14 cellular contexts compared by ENCODE assay signal in genomic region chr6:32977272-32977952, GRCh38. TPM values are rescaled to one million over a fixed set of nuclear protein-coding genes. Genes with fewer than 3 reads are reported as not detected.
DNase-seq lines count a peak whose midpoint lies in the region; ATAC-seq, FAIRE-seq and TF ChIP-seq lines count a peak whose summit lies in the region.
"Had no signal": no experiment of that assay in that cellular context is flagged by ENCODE, and none has a peak within 500 bp of the region (broad histone marks: within the 10 kb centered on the region; RNA-seq: fewer than 3 reads in every experiment).

No MANE protein-coding gene starts in this region.

- TF ChIP-seq POLR2A in endothelial cell of umbilical vein (IDR thresholded peaks at IDR 0.05; ENCODE audit: low read depth, low read length), result no peak

- TF ChIP-seq CTCF in WTC11 (IDR thresholded peaks at IDR 0.05), result no peak
- TF ChIP-seq CTCF in endothelial cell of umbilical vein (IDR thresholded peaks at IDR 0.05; ENCODE audit: extremely low read depth in 1 of 2, insufficient read depth in 1 of 2, low read depth in 1 of 2, low read length in 2 of 2), result no peak

- no peak overlapping the region for H2AFZ ChIP-seq in endothelial cell of umbilical vein (ENCODE audit: low read depth, low read length)

- H3K9me3 Mint-ChIP-seq in activated T-cell treated with anti-CD3 and anti-CD28 coated beads, Interleukin-2, amount 50 U/mL, for 72 hours, result no peaks in the 10 kb centered on the region
- no peaks in the 10 kb centered on the region for H3K9me3 Mint-ChIP-seq in WTC11
- no peaks in the 10 kb centered on the region for H3K9me3 Mint-ChIP-seq in stimulated activated naive CD8-positive, alpha-beta T cell treated with anti-CD3 and anti-CD28 coated beads, Interleukin-15, amount 100 ng/mL, for 72 hours

- DNase-seq in activated T-cell treated with anti-CD3 and anti-CD28 coated beads, Interleukin-2, amount 50 U/mL, for 72 hours, result no peak
- no peak for DNase-seq in activated T-cell treated with anti-CD3 and anti-CD28 coated beads, Interleukin-2, amount 50 U/mL, for 1 hour
- no peak for DNase-seq in WTC11 (ENCODE audit: low spot score)
- DNase-seq in endothelial cell of umbilical vein (ENCODE audit: low read depth, low spot score), result no peak
- DNase-seq in stimulated activated naive CD8-positive, alpha-beta T cell treated with anti-CD3 and anti-CD28 coated beads, Interleukin-15, amount 100 ng/mL, for 72 hours, result no peak
- no peak for DNase-seq in NOMO-1 treated with dmso at 0.1 percent for 144 hours (lab: John Stamatoyannopoulos, UW; ENCODE audit: unreplicated experiment)
- no peak for DNase-seq in NCI-H1930 (lab: John Stamatoyannopoulos, UW)
- DNase-seq: activated CD4-positive, alpha-beta T cell treated with anti-CD3 and anti-CD28 coated beads, Interleukin-2, amount 50 U/mL, for 4 hours; AML-193; body of pancreas; NCI-H446; SIG-M5 had no signal

- H4K20me1 ChIP-seq in endothelial cell of umbilical vein (replicated peaks; ENCODE audit: control insufficient read depth, extremely low read depth, insufficient read depth, low read length), result peaks cover 33% of the 10 kb centered on the region

- peaks cover 56 to 88% of the 10 kb centered on the region in 2 donors for H3K36me3 Mint-ChIP-seq in activated T-cell treated with anti-CD3 and anti-CD28 coated beads, Interleukin-2, amount 50 U/mL, for 72 hours (ENCODE audit: insufficient read depth in 2 of 2)
- peaks cover 98% of the 10 kb centered on the region for H3K36me3 Mint-ChIP-seq in WTC11

- no peak overlapping the region for H3K27ac ChIP-seq in endothelial cell of umbilical vein (ENCODE audit: insufficient read depth, low read depth, low read length)

- H3K36me3 ChIP-seq in endothelial cell of umbilical vein (ENCODE audit: control insufficient read depth in 2 of 2, extremely low read depth in 1 of 2, insufficient read depth in 2 of 2, low read length in 2 of 2), result peaks cover 58 to 62% of the 10 kb centered on the region in 2 experiments

- H3K9me3 ChIP-seq in endothelial cell of umbilical vein (replicated peaks; ENCODE audit: control insufficient read depth, insufficient read depth, low read length), result no peaks in the 10 kb centered on the region
- H3K9me3 ChIP-seq: body of pancreas, HAP-1 had no signal

- FAIRE-seq in endothelial cell of umbilical vein (lab: Jason Lieb, UNC), result peak; percentile 4

- H3K4me2 ChIP-seq in endothelial cell of umbilical vein (ENCODE audit: insufficient read depth, low read length), result no peak overlapping the region

- intact Hi-C loops in endothelial cell of umbilical vein (cut with micrococcal nuclease), result loop anchor here (10.0 kb wide), 1 partner anchor 437 kb away; the partner anchor contains the start of genes CUTA and PHF1

- H3K9ac ChIP-seq in endothelial cell of umbilical vein (replicated peaks; ENCODE audit: extremely low read depth, insufficient read depth, low read length), result no peak overlapping the region

- H3K4me3 ChIP-seq in endothelial cell of umbilical vein (replicated peaks in 1 of 3; ENCODE audit: insufficient read depth in 1 of 3, low read depth in 1 of 3, low read length in 3 of 3), result no peak overlapping the region
- H3K4me3 ChIP-seq: body of pancreas, HAP-1 had no signal

- no peaks in the 10 kb centered on the region for H3K9me1 ChIP-seq in endothelial cell of umbilical vein (replicated peaks; ENCODE audit: control insufficient read depth, extremely low read depth, insufficient read depth, low read length)

- BruUV-seq in endothelial cell of umbilical vein (replicated peaks; lab: Mats Ljungman, UMichigan), result no TSS peak

- ATAC-seq in activated T-cell treated with anti-CD3 and anti-CD28 coated beads, Interleukin-2, amount 50 U/mL, for 72 hours (replicated peaks in 1 of 2), result no peak
- ATAC-seq in WTC11 (no peak), GM19455 (IDR thresholded peaks at IDR 0.05; ENCODE audit: unreplicated experiment) (no peak)
- no peak for ATAC-seq in stimulated activated naive CD8-positive, alpha-beta T cell treated with anti-CD3 and anti-CD28 coated beads, Interleukin-15, amount 100 ng/mL, for 72 hours
- ATAC-seq: body of pancreas had no signal

- H3K4me3 Mint-ChIP-seq in activated T-cell treated with anti-CD3 and anti-CD28 coated beads, Interleukin-2, amount 50 U/mL, for 72 hours, result peak overlapping the region; percentile 27 to 97
- H3K4me3 Mint-ChIP-seq in WTC11, result no peak overlapping the region
- H3K4me3 Mint-ChIP-seq in stimulated activated naive CD8-positive, alpha-beta T cell treated with anti-CD3 and anti-CD28 coated beads, Interleukin-15, amount 100 ng/mL, for 72 hours, result peak overlapping the region in 1 of 2 donors; percentile 40

- H3K27me3 Mint-ChIP-seq in activated T-cell treated with anti-CD3 and anti-CD28 coated beads, Interleukin-2, amount 50 U/mL, for 72 hours (ENCODE audit: low read depth), result no peaks in the 10 kb centered on the region
- H3K27me3 Mint-ChIP-seq in WTC11 (ENCODE audit: low read depth), result no peaks in the 10 kb centered on the region
- no peaks in the 10 kb centered on the region for H3K27me3 Mint-ChIP-seq in stimulated activated naive CD8-positive, alpha-beta T cell treated with anti-CD3 and anti-CD28 coated beads, Interleukin-15, amount 100 ng/mL, for 72 hours

- peaks cover 72% of the 10 kb centered on the region for H3K79me2 ChIP-seq in endothelial cell of umbilical vein (ENCODE audit: control insufficient read depth, insufficient read depth, low read length)

- POLR2A ChIA-PET in WTC11 (lab: Charles Lee) (interaction anchor here (1.5 kb wide), 1 partner anchor 10 kb away, joined by 3 read pairs; no protein-coding TSS in a partner anchor), endothelial cell of umbilical vein (lab: Charles Lee) (no interaction called here)

- peak overlapping the region; percentile 99 for H3K27ac Mint-ChIP-seq in activated T-cell treated with anti-CD3 and anti-CD28 coated beads, Interleukin-2, amount 50 U/mL, for 72 hours
- peak overlapping the region; percentile 33; the same call in 1 of the 2 replicates for H3K27ac Mint-ChIP-seq in WTC11
- peak overlapping the region; percentile 10 to 74 for H3K27ac Mint-ChIP-seq in stimulated activated naive CD8-positive, alpha-beta T cell treated with anti-CD3 and anti-CD28 coated beads, Interleukin-15, amount 100 ng/mL, for 72 hours

- peaks cover 60% of the 10 kb centered on the region for H3K4me1 Mint-ChIP-seq in activated T-cell treated with anti-CD3 and anti-CD28 coated beads, Interleukin-2, amount 50 U/mL, for 72 hours (ENCODE audit: low read depth)
- H3K4me1 Mint-ChIP-seq in WTC11, result peaks cover 50% of the 10 kb centered on the region
- H3K4me1 Mint-ChIP-seq in stimulated activated naive CD8-positive, alpha-beta T cell treated with anti-CD3 and anti-CD28 coated beads, Interleukin-15, amount 100 ng/mL, for 72 hours, result peaks cover 73% of the 10 kb centered on the region

- CTCF ChIA-PET in WTC11 (lab: Charles Lee) (no interaction called here), endothelial cell of umbilical vein (lab: Charles Lee) (interaction anchor here (0.6 to 13.7 kb wide), 4 partner anchors 24 to 139 kb away, joined by 3 to 187 read pairs (median 10); partner anchors contain the start of genes HLA-DMA and TAP2)

- peaks cover 16% of the 10 kb centered on the region for H3K4me1 ChIP-seq in endothelial cell of umbilical vein (ENCODE audit: control insufficient read depth, extremely low read depth, insufficient read depth, low read length)

- dilution Hi-C loops in endothelial cell of umbilical vein (cut with MboI; ENCODE audit: extremely low pct_ligation_motif_present, low sequenced_read_pairs), result no loop called here

- no peaks in the 10 kb centered on the region for H3K27me3 ChIP-seq in endothelial cell of umbilical vein (ENCODE audit: control insufficient read depth in 2 of 2, insufficient read depth in 2 of 2, low read length in 2 of 2)
- H3K27me3 ChIP-seq: body of pancreas had no signal

RNA-seq across cellular contexts. Expression of gene BRD2, which starts 9.0 kb away (rescaled TPM):
- 100 to 1,000 TPM; 238 to 291 TPM for total RNA-seq in activated T-cell treated with anti-CD3 and anti-CD28 coated beads, Interleukin-2, amount 50 U/mL, for 72 hours
- total RNA-seq in WTC11 (2021) (206 to 222 TPM (median 214 TPM) in 3 replicates), endothelial cell of umbilical vein (187 and 197 TPM in 2 replicates)
- 114 and 131 TPM in 2 replicates for polyA plus RNA-seq in endothelial cell of umbilical vein
- polyA plus RNA-seq in endothelial cell of umbilical vein (2011; cell fraction: cytosol; rRNA removed), result 127 and 138 TPM in 2 replicates
- 486 and 501 TPM in 2 replicates for polyA plus RNA-seq in endothelial cell of umbilical vein (2011; cell fraction: nucleus; rRNA removed)
- polyA plus RNA-seq in endothelial cell of umbilical vein (2012), result 101 and 133 TPM in 2 replicates
- polyA minus RNA-seq in endothelial cell of umbilical vein, result 110 and 118 TPM in 2 replicates
- polyA minus RNA-seq in endothelial cell of umbilical vein (2011; cell fraction: cytosol; rRNA and poly(A)+ RNA removed), result 64.9 TPM
- 159 and 195 TPM in 2 replicates for polyA minus RNA-seq in endothelial cell of umbilical vein (2011; cell fraction: nucleus; rRNA and poly(A)+ RNA removed)

RNA-seq across cellular contexts. Expression of gene HLA-DMA, which starts 24.5 kb away (rescaled TPM):
- total RNA-seq in activated T-cell treated with anti-CD3 and anti-CD28 coated beads, Interleukin-2, amount 50 U/mL, for 72 hours, result 10 to 100 TPM; 19.4 to 20.2 TPM
- total RNA-seq in WTC11 (2021) (6.0 to 9.3 TPM (median 6.6 TPM) in 3 replicates), endothelial cell of umbilical vein (0.53 and 1.2 TPM in 2 replicates)
- 7.7 and 10.9 TPM in 2 replicates for polyA plus RNA-seq in endothelial cell of umbilical vein
- polyA plus RNA-seq in endothelial cell of umbilical vein (2011; cell fraction: cytosol; rRNA removed), result 3.0 and 3.7 TPM in 2 replicates
- 11.6 and 14.0 TPM in 2 replicates for polyA plus RNA-seq in endothelial cell of umbilical vein (2011; cell fraction: nucleus; rRNA removed)
- polyA plus RNA-seq in endothelial cell of umbilical vein (2012), result 0.84 and 1.6 TPM in 2 replicates
- polyA minus RNA-seq in endothelial cell of umbilical vein, result 5.4 and 5.5 TPM in 2 replicates
- 1.2 TPM for polyA minus RNA-seq in endothelial cell of umbilical vein (2011; cell fraction: cytosol; rRNA and poly(A)+ RNA removed)
- 3.9 and 4.0 TPM in 2 replicates for polyA minus RNA-seq in endothelial cell of umbilical vein (2011; cell fraction: nucleus; rRNA and poly(A)+ RNA removed)

RNA-seq across cellular contexts. Expression of gene HLA-DOA, which starts 32.0 kb away (rescaled TPM):
- 1 to 10 TPM; 3.1 to 3.9 TPM for total RNA-seq in activated T-cell treated with anti-CD3 and anti-CD28 coated beads, Interleukin-2, amount 50 U/mL, for 72 hours
- total RNA-seq in WTC11 (2021) (13.6 to 24.6 TPM (median 24.4 TPM) in 3 replicates), endothelial cell of umbilical vein (not detected in 2 replicates)
- polyA plus RNA-seq in endothelial cell of umbilical vein, result not detected in 2 replicates
- polyA plus RNA-seq in endothelial cell of umbilical vein (2011; cell fraction: cytosol; rRNA removed), result 0.01 TPM in 1 of 2 replicates, not detected in the other
- not detected in 2 replicates for polyA plus RNA-seq in endothelial cell of umbilical vein (2011; cell fraction: nucleus; rRNA removed)
- 0.04 TPM in 1 of 2 replicates, not detected in the other for polyA plus RNA-seq in endothelial cell of umbilical vein (2012)
- polyA minus RNA-seq in endothelial cell of umbilical vein, result not detected in 2 replicates
- polyA minus RNA-seq in endothelial cell of umbilical vein (2011; cell fraction: cytosol; rRNA and poly(A)+ RNA removed), result not detected
- polyA minus RNA-seq in endothelial cell of umbilical vein (2011; cell fraction: nucleus; rRNA and poly(A)+ RNA removed), result not detected in 2 replicates

RNA-seq across cellular contexts. Expression of gene HLA-DMB, which starts 36.6 kb away (rescaled TPM):
- total RNA-seq in activated T-cell treated with anti-CD3 and anti-CD28 coated beads, Interleukin-2, amount 50 U/mL, for 72 hours, result 1 to 10 TPM; 3.4 to 3.6 TPM
- total RNA-seq in WTC11 (2021) (1.1 to 2.7 TPM (median 2.3 TPM) in 3 replicates), endothelial cell of umbilical vein (0.39 TPM in 1 of 2 replicates, not detected in the other)
- polyA plus RNA-seq in endothelial cell of umbilical vein, result 0.75 and 1.1 TPM in 2 replicates
- polyA plus RNA-seq in endothelial cell of umbilical vein (2011; cell fraction: cytosol; rRNA removed), result 0.71 and 0.87 TPM in 2 replicates
- 1.2 and 1.3 TPM in 2 replicates for polyA plus RNA-seq in endothelial cell of umbilical vein (2011; cell fraction: nucleus; rRNA removed)
- 0.16 and 0.27 TPM in 2 replicates for polyA plus RNA-seq in endothelial cell of umbilical vein (2012)
- polyA minus RNA-seq in endothelial cell of umbilical vein, result 0.34 and 0.45 TPM in 2 replicates
- polyA minus RNA-seq in endothelial cell of umbilical vein (2011; cell fraction: cytosol; rRNA and poly(A)+ RNA removed), result not detected
- polyA minus RNA-seq in endothelial cell of umbilical vein (2011; cell fraction: nucleus; rRNA and poly(A)+ RNA removed), result 0.72 TPM in 1 of 2 replicates, not detected in the other

Comparison
In these comparisons a context has a peak if more than half of its experiments do, and no peak if none do; other contexts are left out.
1. H3K27ac Mint-ChIP-seq: peak in every context shown above with its lines; median percentile 99 in activated T-cell treated with anti-CD3 and anti-CD28 coated beads, Interleukin-2, amount 50 U/mL, for 72 hours; 42 in stimulated activated naive CD8-positive, alpha-beta T cell treated with anti-CD3 and anti-CD28 coated beads, Interleukin-15, amount 100 ng/mL, for 72 hours; 33 in WTC11.